Comparison of ENCODE assay signal across 9 cellular contexts in the genomic region with DNA sequence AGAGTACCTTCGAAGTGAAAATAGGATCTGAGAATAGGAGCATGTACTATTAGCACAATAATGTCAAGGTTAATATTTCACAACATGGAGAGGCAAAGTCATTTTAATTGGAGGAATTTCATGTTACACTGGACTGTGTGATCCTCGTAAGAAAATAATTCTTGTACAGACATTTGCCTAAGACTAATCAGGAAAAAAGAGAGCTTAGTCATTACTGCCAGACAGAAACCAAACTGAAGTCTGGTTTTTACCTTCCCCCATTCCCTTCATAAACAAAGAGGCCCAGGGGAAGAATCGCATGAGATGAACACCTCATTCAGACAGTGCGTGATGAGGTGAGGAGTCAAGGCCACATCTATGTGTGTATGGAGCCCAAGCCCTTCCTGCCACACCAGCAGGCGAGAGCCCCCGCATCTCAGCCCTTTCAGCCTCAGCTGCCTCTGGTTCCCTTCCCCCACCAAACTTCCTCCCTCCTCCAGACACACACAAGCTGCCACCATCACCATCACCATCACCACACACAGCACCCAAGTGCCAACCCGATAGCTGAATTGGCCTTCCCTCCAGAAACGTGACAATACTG.
DNase-seq lines count a peak whose midpoint lies in the region; ATAC-seq and TF ChIP-seq lines count a peak whose summit lies in the region.
"Had no signal": no experiment of that assay in that cellular context is flagged by ENCODE, and none has a peak within 500 bp of the region (broad histone marks: within the 10 kb centered on the region; RNA-seq: fewer than 3 reads in every experiment).

No MANE protein-coding gene starts in this region.

- no peak overlapping the region for H2BK5ac ChIP-seq in H9 (ENCODE audit: insufficient read length, low read length)

- H4K20me1 ChIP-seq in H9 (ENCODE audit: control insufficient read depth, insufficient read depth, insufficient read length): no peaks in the 10 kb centered on the region

- no peak overlapping the region for H3K27ac ChIP-seq in H9 (ENCODE audit: insufficient read length, low read depth, low read length)
- H3K27ac ChIP-seq in spleen: peak overlapping the region in 7 of 8 donors; percentile 71 to 92 (median 82)
- no peak overlapping the region for H3K27ac ChIP-seq in effector memory CD4-positive, alpha-beta T cell (ENCODE audit: insufficient read depth, low read length, poor library complexity, severe bottlenecking)

- intact Hi-C loops in left cardiac atrium (cut with DNase I) (loop anchor here in 1 of 2 donors (5.0 to 10.0 kb wide), 2 partner anchors 66 to 351 kb away; no protein-coding TSS in a partner anchor), spleen (cut with DNase I; ENCODE audit: low total_unique reads) (no loop called here)

- no peak overlapping the region for H4K91ac ChIP-seq in H9 (ENCODE audit: insufficient read length, low read depth, low read length)

- H3K79me2 ChIP-seq in H9 (ENCODE audit: insufficient read depth, low read length): no peaks in the 10 kb centered on the region; the same call in 1 of the 2 replicates

- H3K9me3 ChIP-seq in H9 (ENCODE audit: control insufficient read depth, low read depth, low read length) (no peaks in the 10 kb centered on the region), spleen (no peaks in the 10 kb centered on the region)
- no peaks in the 10 kb centered on the region for H3K9me3 ChIP-seq in effector memory CD4-positive, alpha-beta T cell (ENCODE audit: control insufficient read depth, low read length)

- ATAC-seq in WTC11: no peak; the same call in 1 of the 2 replicates
- peak; percentile 9 to 63 for ATAC-seq in left cardiac atrium

- no peak overlapping the region for H2AK5ac ChIP-seq in H9 (ENCODE audit: insufficient read length, low read length)

- DNase-seq in AG20443 (ENCODE audit: low spot score): peak; percentile 46
- no peak for DNase-seq in H9
- DNase-seq in WTC11 (ENCODE audit: low spot score): no peak
- no peak for DNase-seq in left cardiac atrium
- DNase-seq in spleen: no peak
- DNase-seq in NCI-H1417 treated with DMSO at 0.1 percent for 48 hours (lab: John Stamatoyannopoulos, UW): no peak
- no peak for DNase-seq in effector memory CD4-positive, alpha-beta T cell
- DNase-seq in NCI-H345 treated with DMSO at 0.1 percent for 48 hours (lab: John Stamatoyannopoulos, UW; ENCODE audit: unreplicated experiment): no peak

- H3K4me3 ChIP-seq in spleen: peak overlapping the region in 4 of 8 donors; percentile 8 to 49 (median 13)
- H3K4me3 ChIP-seq in effector memory CD4-positive, alpha-beta T cell (ENCODE audit: insufficient read depth, low read depth, low read length, poor library complexity, severe bottlenecking): no peak overlapping the region

- no peak overlapping the region for H3K23ac ChIP-seq in H9 (ENCODE audit: insufficient read length, low read depth, low read length)

- peak overlapping the region; percentile 13 for H3K18ac ChIP-seq in H9 (ENCODE audit: insufficient read length, low read depth, low read length)

- H3K27me3 Mint-ChIP-seq in H9 (ENCODE audit: low read depth) (peaks cover 2% of the 10 kb centered on the region), WTC11 (ENCODE audit: low read depth) (peaks cover 3% of the 10 kb centered on the region; the same call in 1 of the 2 replicates)
- H3K27me3 Mint-ChIP-seq: activated naive CD8-positive, alpha-beta T cell had no signal

- no peak overlapping the region for H4K5ac ChIP-seq in H9 (ENCODE audit: insufficient read length, low read depth, low read length)

- H3K4me2 ChIP-seq in H9 (ENCODE audit: insufficient read depth, insufficient read length, low read length): no peak overlapping the region

- TF ChIP-seq POLR2A in spleen (IDR thresholded peaks at IDR 0.05): no peak

- H3K27ac Mint-ChIP-seq in H9 (peak overlapping the region in 2 of 3 experiments; percentile 17 to 65; a peak in 2 of 7 replicates), WTC11 (no peak overlapping the region)
- H3K27ac Mint-ChIP-seq: activated naive CD8-positive, alpha-beta T cell had no signal

- H3K9me3 Mint-ChIP-seq in H9 (no peaks in the 10 kb centered on the region; a peak in 1 of 5 replicates), WTC11 (peaks cover 14% of the 10 kb centered on the region)

- no peak overlapping the region for H3K56ac ChIP-seq in H9 (ENCODE audit: insufficient read length, low read depth, low read length)

- H4K8ac ChIP-seq in H9 (replicated peaks; ENCODE audit: insufficient read length, low read depth, low read length): no peak overlapping the region

- CTCF ChIA-PET in WTC11 (lab: Charles Lee): interaction anchor here (2.6 kb wide), 1 partner anchor 200 kb away, joined by 8 read pairs; no protein-coding TSS in a partner anchor

- H3K27me3 ChIP-seq in H9 (ENCODE audit: insufficient read depth, low read length) (no peaks in the 10 kb centered on the region), spleen (replicated peaks in 1 of 7) (peaks cover 0 to 28% (median 0%) of the 10 kb centered on the region in 7 donors)
- H3K27me3 ChIP-seq in effector memory CD4-positive, alpha-beta T cell (replicated peaks; ENCODE audit: control insufficient read depth, insufficient read depth, low read length, poor library complexity, severe bottlenecking): no peaks in the 10 kb centered on the region

- H3K4ac ChIP-seq in H9 (ENCODE audit: low read depth, low read length): no peak overlapping the region

- POLR2A ChIA-PET in WTC11 (lab: Charles Lee): interaction anchor here (1.3 kb wide), 1 partner anchor 137 kb away, joined by 5 read pairs; no protein-coding TSS in a partner anchor

- no CpG with 5 or more reads among the region's 8 CpGs for WGBS in H9 (ENCODE audit: extremely low coverage, insufficient read length, low lambda C conversion rate)
- WGBS in spleen, 5 donors: 38 to 63% (median 47%) methylated on average over 8 of the region's 8 CpGs

- no peak overlapping the region for H3K9ac ChIP-seq in H9 (ENCODE audit: extremely low read depth, insufficient read length, low read length)

- H3K36me3 ChIP-seq in spleen: no peaks in the 10 kb centered on the region
- no peaks in the 10 kb centered on the region for H3K36me3 ChIP-seq in effector memory CD4-positive, alpha-beta T cell (ENCODE audit: control insufficient read depth, insufficient read depth, low read length)

- H3T11ph ChIP-seq in H9 (ENCODE audit: low read length): no peak overlapping the region

- TF ChIP-seq CTCF in H9 (conservative IDR thresholded peaks at IDR 0.05) (no peak), WTC11 (IDR thresholded peaks at IDR 0.05) (no peak), spleen (IDR thresholded peaks at IDR 0.05 in 8 of 11, conservative IDR thresholded peaks at IDR 0.05 in 3 of 11) (no peak)

- no peak overlapping the region for H2AFZ ChIP-seq in H9 (ENCODE audit: low read length)

- no peaks in the 10 kb centered on the region for H3K79me1 ChIP-seq in H9 (ENCODE audit: insufficient read depth, low read depth, low read length, poor library complexity, severe bottlenecking)

- no peak overlapping the region for H2BK15ac ChIP-seq in H9 (ENCODE audit: low read depth, low read length)

- H3K36me3 Mint-ChIP-seq in H9 (ENCODE audit: insufficient read depth in 1 of 3, low read depth in 3 of 3) (no peaks in the 10 kb centered on the region), WTC11 (peaks cover 2% of the 10 kb centered on the region; the same call in 1 of the 2 replicates)
- H3K36me3 Mint-ChIP-seq: activated naive CD8-positive, alpha-beta T cell had no signal

- H3K23me2 ChIP-seq in H9 (ENCODE audit: insufficient read length, low read depth, low read length, poor library complexity, severe bottlenecking): no peaks in the 10 kb centered on the region

- H3K4me3 Mint-ChIP-seq in H9 (no peak overlapping the region), WTC11 (no peak overlapping the region)
- H3K4me3 Mint-ChIP-seq: activated naive CD8-positive, alpha-beta T cell had no signal

- no peak overlapping the region for H2BK120ac ChIP-seq in H9 (ENCODE audit: low read depth, low read length, poor library complexity, severe bottlenecking)

- H2BK20ac ChIP-seq in H9 (ENCODE audit: low read depth, low read length, poor library complexity, severe bottlenecking): no peak overlapping the region

- H3K4me1 Mint-ChIP-seq in H9 (peaks cover 4 to 15% of the 10 kb centered on the region in 2 experiments), WTC11 (peaks cover 8% of the 10 kb centered on the region)

- no peak overlapping the region for H2BK12ac ChIP-seq in H9 (ENCODE audit: insufficient read length, low read depth, low read length)

- H3K4me1 ChIP-seq in H9 (ENCODE audit: insufficient read depth, low read length) (peaks cover 4% of the 10 kb centered on the region; the same call in 1 of the 2 replicates), spleen (peaks cover 0 to 58% (median 33%) of the 10 kb centered on the region in 6 donors)
- no peaks in the 10 kb centered on the region for H3K4me1 ChIP-seq in effector memory CD4-positive, alpha-beta T cell (ENCODE audit: control insufficient read depth, insufficient read depth, low read length, poor library complexity, severe bottlenecking)

- H3K14ac ChIP-seq in H9 (ENCODE audit: insufficient read depth, low read length): no peak overlapping the region

TF ChIP-seq in WTC11, 78 proteins besides CTCF, POLR2A, EP300 and RAD21:
- TF ChIP-seq TEAD1 (CRISPR knock-in tag; IDR thresholded peaks at IDR 0.05): no peak
- peak; percentile 72 for TF ChIP-seq GABPB1 (CRISPR knock-in tag; IDR thresholded peaks at IDR 0.05)

Comparison
In these comparisons a context has a peak if more than half of its experiments do, and no peak if none do; other contexts are left out.
1. H3K27ac ChIP-seq: peak in spleen (7 of 8); none in H9 (single experiment) and effector memory CD4-positive, alpha-beta T cell (single experiment).